8 cellular contexts compared by ENCODE assay signal in genomic region chrX:1652011-1652811, GRCh38. TPM values are rescaled to one million over a fixed set of nuclear protein-coding genes. Genes with fewer than 3 reads are reported as not detected.
DNase-seq lines count a peak whose midpoint lies in the region; ATAC-seq and TF ChIP-seq lines count a peak whose summit lies in the region.
"Not testable (repeated sequence)": the region's sequence is repeated elsewhere in the genome, so short reads cannot be mapped to it uniquely, and the experiment has no call there.

No MANE protein-coding gene starts in this region.

- not testable (repeated sequence) for H3K9ac ChIP-seq in PC-3 (ENCODE audit: low read length)

- DNase-seq in BJ (ENCODE audit: low read depth) (peak; percentile 6), NB4 (ENCODE audit: low read depth) (peak; percentile 84), PC-3 (peak; percentile 54), endothelial cell (ENCODE audit: low spot score) (peak; percentile 22), left kidney (ENCODE audit: low read depth, low spot score) (peak; percentile 78), smooth muscle cell of the brain vasculature (ENCODE audit: low read depth, low spot score) (peak; percentile 17)
- DNase-seq in activated CD8-positive, alpha-beta memory T cell treated with anti-CD3 and anti-CD28 coated beads, Interleukin-2, amount 10 ng/mL, durations not matched to agents 7 days and 5 days = peak; percentile 49

- H3K4me2 ChIP-seq in PC-3 (ENCODE audit: low read length) = not testable (repeated sequence)

- H3K4me3 Mint-ChIP-seq in activated CD8-positive, alpha-beta memory T cell treated with anti-CD3 and anti-CD28 coated beads, Interleukin-2, amount 10 ng/mL, durations not matched to agents 7 days and 5 days; endothelial cell (ENCODE audit: unreplicated experiment): not testable (repeated sequence)

- H3K79me2 ChIP-seq in PC-3 (ENCODE audit: low read length) = not testable (repeated sequence)

- H3K9me3 Mint-ChIP-seq in activated CD8-positive, alpha-beta memory T cell treated with anti-CD3 and anti-CD28 coated beads, Interleukin-2, amount 10 ng/mL, durations not matched to agents 7 days and 5 days (ENCODE audit: low read depth); endothelial cell (ENCODE audit: unreplicated experiment): not testable (repeated sequence)

- H3K27ac Mint-ChIP-seq in activated CD8-positive, alpha-beta memory T cell treated with anti-CD3 and anti-CD28 coated beads, Interleukin-2, amount 10 ng/mL, durations not matched to agents 7 days and 5 days; endothelial cell (ENCODE audit: unreplicated experiment): not testable (repeated sequence)

- not testable (repeated sequence) for H3K36me3 Mint-ChIP-seq in activated CD8-positive, alpha-beta memory T cell treated with anti-CD3 and anti-CD28 coated beads, Interleukin-2, amount 10 ng/mL, durations not matched to agents 7 days and 5 days; endothelial cell (ENCODE audit: low read depth, unreplicated experiment)

- not testable (repeated sequence) for H3K27ac ChIP-seq in PC-3 (ENCODE audit: low read length)

- not testable (repeated sequence) for H2AFZ ChIP-seq in PC-3 (ENCODE audit: low read length)

- H3K9me2 ChIP-seq in PC-3 (replicated peaks; ENCODE audit: low read length) = not testable (repeated sequence)

- POLR2A ChIA-PET in BJ (lab: Charles Lee); PC-3 (lab: Charles Lee; ENCODE audit: unreplicated experiment): not testable (repeated sequence)

- TF ChIP-seq CTCF in BJ (IDR thresholded peaks at IDR 0.05; ENCODE audit: insufficient read depth, low read depth, low read length) = peak; percentile 84
- TF ChIP-seq CTCF in NB4 (IDR thresholded peaks at IDR 0.05; ENCODE audit: low read depth, low read length) = peak; percentile 77
- TF ChIP-seq CTCF in PC-3 (conservative IDR thresholded peaks at IDR 0.05; ENCODE audit: low read depth, low read length) = peak; percentile 72
- TF ChIP-seq CTCF in endothelial cell (IDR thresholded peaks at IDR 0.05; ENCODE audit: unreplicated experiment) = peak; percentile 84

- H3F3A ChIP-seq in PC-3 (ENCODE audit: low read length, unreplicated experiment) = not testable (repeated sequence)

- peak; percentile 43 for ATAC-seq in GM19463 (IDR thresholded peaks at IDR 0.05; ENCODE audit: unreplicated experiment)
- not testable (repeated sequence) for ATAC-seq in PC-3; activated CD8-positive, alpha-beta memory T cell treated with anti-CD3 and anti-CD28 coated beads, Interleukin-2, amount 10 ng/mL, durations not matched to agents 7 days and 5 days

- not testable (repeated sequence) for H3K36me3 ChIP-seq in BJ (ENCODE audit: control insufficient read depth, insufficient read depth, low read length); PC-3 (ENCODE audit: low read depth, low read length)

- peaks cover 12% of the 10 kb centered on the region for H3K4me1 Mint-ChIP-seq in activated CD8-positive, alpha-beta memory T cell treated with anti-CD3 and anti-CD28 coated beads, Interleukin-2, amount 10 ng/mL, durations not matched to agents 7 days and 5 days
- not testable (repeated sequence) for H3K4me1 Mint-ChIP-seq in endothelial cell (ENCODE audit: unreplicated experiment)

- not testable (repeated sequence) for TF ChIP-seq POLR2A in NB4 (IDR thresholded peaks at IDR 0.05; ENCODE audit: extremely low read depth, insufficient read length)

- not testable (repeated sequence) for H4K20me1 ChIP-seq in PC-3 (ENCODE audit: low read length)

- not testable (repeated sequence) for H3K4me3 ChIP-seq in BJ (ENCODE audit: low read depth, low read length); NB4 (ENCODE audit: low read depth, low read length); PC-3 (ENCODE audit: low read length)

- BruUV-seq in PC-3 (replicated peaks; lab: Mats Ljungman, UMichigan) = not testable (repeated sequence)

- H3K27me3 Mint-ChIP-seq in activated CD8-positive, alpha-beta memory T cell treated with anti-CD3 and anti-CD28 coated beads, Interleukin-2, amount 10 ng/mL, durations not matched to agents 7 days and 5 days; endothelial cell (ENCODE audit: unreplicated experiment): not testable (repeated sequence)

- H3K27me3 ChIP-seq in BJ (ENCODE audit: control insufficient read depth, insufficient read depth, low read length); PC-3 (ENCODE audit: low read length): not testable (repeated sequence)

- H3K9me3 ChIP-seq in PC-3 (ENCODE audit: low read length) = not testable (repeated sequence)

- CTCF ChIA-PET in BJ (lab: Yijun Ruan, JAX); PC-3 (lab: Charles Lee); activated CD8-positive, alpha-beta memory T cell treated with anti-CD3 and anti-CD28 coated beads, Interleukin-2, amount 10 ng/mL, durations not matched to agents 7 days and 5 days (lab: Charles Lee): not testable (repeated sequence)

- not testable (repeated sequence) for H3K4me1 ChIP-seq in PC-3 (ENCODE audit: insufficient read depth, low read length)

- intact Hi-C loops in PC-3 (cut with micrococcal nuclease) = loop anchor here (1.0 kb wide), 2 partner anchors 164 to 941 kb away; no protein-coding TSS in a partner anchor

RNA-seq across cellular contexts. Expression of gene ASMT, which starts 37.4 kb away (rescaled TPM):
- polyA plus RNA-seq in BJ (2011; rRNA removed) = not detected in 2 replicates
- not detected in 2 replicates for polyA minus RNA-seq in BJ (2011; rRNA and poly(A)+ RNA removed)
- total RNA-seq in PC-3 (2014; rRNA removed) (not detected in 2 replicates), endothelial cell (ENCODE audit: unreplicated experiment) (0.31 TPM)
- total RNA-seq in activated CD8-positive, alpha-beta memory T cell treated with anti-CD3 and anti-CD28 coated beads, Interleukin-2, amount 10 ng/mL, durations not matched to agents 7 days and 5 days = 1 to 10 TPM; 1.2 to 5.0 TPM

Comparison
In these comparisons a context has a peak if more than half of its experiments do, and no peak if none do; other contexts are left out.
1. DNase-seq: peak in every context shown above with its lines; median percentile 84 in NB4; 78 in left kidney; 54 in PC-3; 49 in activated CD8-positive, alpha-beta memory T cell treated with anti-CD3 and anti-CD28 coated beads, Interleukin-2, amount 10 ng/mL, durations not matched to agents 7 days and 5 days; 22 in endothelial cell; 17 in smooth muscle cell of the brain vasculature; 6 in BJ.